ENCODE assay signal across 1 cellular context in the genomic region with DNA sequence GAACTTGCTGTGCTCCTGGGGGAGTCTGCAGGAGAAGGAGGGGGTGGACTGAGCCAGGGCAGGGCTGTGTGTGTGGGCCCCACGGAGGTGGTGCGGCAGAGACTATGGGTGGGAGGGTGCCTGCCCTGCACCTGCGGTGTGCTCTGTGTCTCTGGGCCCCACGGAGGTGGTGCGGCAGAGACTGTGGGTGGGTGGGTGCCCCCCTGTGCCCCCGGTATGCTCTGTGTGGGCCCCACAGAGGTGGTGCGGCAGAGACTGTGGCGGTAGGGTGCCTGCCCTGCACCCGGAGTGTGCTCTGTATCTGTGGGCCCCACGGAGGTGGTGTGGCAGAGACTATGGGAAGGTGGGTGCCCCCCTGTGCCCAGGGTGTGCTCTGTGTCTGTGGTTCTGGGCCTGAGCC.
TF ChIP-seq lines count a peak whose summit lies in the region.

No MANE protein-coding gene starts in this region.

TF ChIP-seq in WTC11, 78 proteins besides CTCF, POLR2A, EP300 and RAD21 (continued from another document):
- TF ChIP-seq ZMAT4 (CRISPR knock-in tag; IDR thresholded peaks at IDR 0.05) (no peak), E2F5 (CRISPR knock-in tag; IDR thresholded peaks at IDR 0.05) (no peak), ATF6 (CRISPR knock-in tag; IDR thresholded peaks at IDR 0.05) (no peak)
- TF ChIP-seq, protein P1, sequence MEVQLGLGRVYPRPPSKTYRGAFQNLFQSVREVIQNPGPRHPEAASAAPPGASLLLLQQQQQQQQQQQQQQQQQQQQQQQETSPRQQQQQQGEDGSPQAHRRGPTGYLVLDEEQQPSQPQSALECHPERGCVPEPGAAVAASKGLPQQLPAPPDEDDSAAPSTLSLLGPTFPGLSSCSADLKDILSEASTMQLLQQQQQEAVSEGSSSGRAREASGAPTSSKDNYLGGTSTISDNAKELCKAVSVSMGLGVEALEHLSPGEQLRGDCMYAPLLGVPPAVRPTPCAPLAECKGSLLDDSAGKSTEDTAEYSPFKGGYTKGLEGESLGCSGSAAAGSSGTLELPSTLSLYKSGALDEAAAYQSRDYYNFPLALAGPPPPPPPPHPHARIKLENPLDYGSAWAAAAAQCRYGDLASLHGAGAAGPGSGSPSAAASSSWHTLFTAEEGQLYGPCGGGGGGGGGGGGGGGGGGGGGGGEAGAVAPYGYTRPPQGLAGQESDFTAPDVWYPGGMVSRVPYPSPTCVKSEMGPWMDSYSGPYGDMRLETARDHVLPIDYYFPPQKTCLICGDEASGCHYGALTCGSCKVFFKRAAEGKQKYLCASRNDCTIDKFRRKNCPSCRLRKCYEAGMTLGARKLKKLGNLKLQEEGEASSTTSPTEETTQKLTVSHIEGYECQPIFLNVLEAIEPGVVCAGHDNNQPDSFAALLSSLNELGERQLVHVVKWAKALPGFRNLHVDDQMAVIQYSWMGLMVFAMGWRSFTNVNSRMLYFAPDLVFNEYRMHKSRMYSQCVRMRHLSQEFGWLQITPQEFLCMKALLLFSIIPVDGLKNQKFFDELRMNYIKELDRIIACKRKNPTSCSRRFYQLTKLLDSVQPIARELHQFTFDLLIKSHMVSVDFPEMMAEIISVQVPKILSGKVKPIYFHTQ (CRISPR knock-in tag; IDR thresholded peaks at IDR 0.05): no peak
TF ChIP-seq in WTC11: peak in this region for 0.
